8 cellular contexts compared by ENCODE assay signal in genomic region chr1:151005729-151006330, GRCh38. TPM values are rescaled to one million over a fixed set of nuclear protein-coding genes. Genes with fewer than 3 reads are reported as not detected.
A peak's percentile ranks its signal among the peaks of the same experiment; 100 is the strongest.
DNase-seq lines count a peak whose midpoint lies in the region; TF ChIP-seq lines count a peak whose summit lies in the region.

No MANE protein-coding gene starts in this region.

- DNase-seq in AG10803 (ENCODE audit: low read depth), result no peak
- no peak for DNase-seq in MM.1S
- peak in 1 of 61 donors; percentile 19 for DNase-seq in caudate nucleus (lab: John Stamatoyannopoulos, UW)
- no peak for DNase-seq in posterior vena cava (ENCODE audit: low spot score)
- DNase-seq in A172 (ENCODE audit: low spot score), result no peak
- no peak for DNase-seq in kidney tubule cell (ENCODE audit: low spot score)
- DNase-seq in cerebellum (ENCODE audit: low spot score), result no peak

- peak overlapping the region; percentile 85 for H3K4me2 ChIP-seq in MM.1S (ENCODE audit: low read depth, low read length)

- H3K27ac ChIP-seq in MM.1S (ENCODE audit: low read length) (peak overlapping the region; percentile 79), caudate nucleus (ENCODE audit: low read depth, low read length) (peak overlapping the region; percentile 98), muscle layer of colon (ENCODE audit: low read depth, low read length) (peak overlapping the region; percentile 78)

- peaks cover 23% of the 10 kb centered on the region for H3K4me1 ChIP-seq in MM.1S (ENCODE audit: low read length)
- H3K4me1 ChIP-seq in muscle layer of colon (ENCODE audit: insufficient read depth, low read length), result peaks cover 40% of the 10 kb centered on the region

- H3F3A ChIP-seq in MM.1S (ENCODE audit: insufficient read depth, low read length), result peaks cover 21% of the 10 kb centered on the region

- H3K36me3 ChIP-seq in MM.1S (replicated peaks; ENCODE audit: insufficient read depth, low read length) (no peaks in the 10 kb centered on the region), muscle layer of colon (ENCODE audit: insufficient read depth, low read length) (peaks cover 18% of the 10 kb centered on the region)

- H3K4me3 ChIP-seq in AG10803 (ENCODE audit: low read length) (peak overlapping the region; percentile 78), MM.1S (ENCODE audit: low read length) (peak overlapping the region; percentile 69), muscle layer of colon (ENCODE audit: low read depth in 1 of 2, low read length in 2 of 2) (peak overlapping the region; percentile 49 to 93)

- H2AFZ ChIP-seq in MM.1S (ENCODE audit: low read length), result peak overlapping the region; percentile 83

- intact Hi-C loops in posterior vena cava (cut with DNase I), result no loop called here

- TF ChIP-seq CTCF in AG10803 (conservative IDR thresholded peaks at IDR 0.05; ENCODE audit: low read length), result no peak
- TF ChIP-seq CTCF in MM.1S (IDR thresholded peaks at IDR 0.05; ENCODE audit: low read length), result no peak

- H3K9me2 ChIP-seq in MM.1S (replicated peaks; ENCODE audit: insufficient read depth, low read length), result no peaks in the 10 kb centered on the region

- no peaks in the 10 kb centered on the region for H3K9me3 ChIP-seq in MM.1S (replicated peaks; ENCODE audit: insufficient read depth, low read length)
- no peaks in the 10 kb centered on the region for H3K9me3 ChIP-seq in muscle layer of colon (ENCODE audit: low read length)

- no peaks in the 10 kb centered on the region for H3K27me3 ChIP-seq in MM.1S (replicated peaks; ENCODE audit: insufficient read depth, low read length)
- H3K27me3 ChIP-seq in muscle layer of colon (ENCODE audit: control insufficient read depth in 1 of 2, insufficient read depth in 2 of 2, low read length in 2 of 2), result no peaks in the 10 kb centered on the region

- peak overlapping the region; percentile 75 for H3K9ac ChIP-seq in MM.1S (ENCODE audit: low read length)
- H3K9ac ChIP-seq in muscle layer of colon (ENCODE audit: low read length), result peak overlapping the region; percentile 81

- no peaks in the 10 kb centered on the region for H4K20me1 ChIP-seq in MM.1S (ENCODE audit: insufficient read depth, low read length)

- H3K79me2 ChIP-seq in MM.1S (ENCODE audit: low read length), result peaks cover 26% of the 10 kb centered on the region; the same call in 1 of the 2 replicates

RNA-seq across cellular contexts. Expression of gene MINDY1, which starts 0.9 kb away (rescaled TPM):
- total RNA-seq in posterior vena cava (10 to 100 TPM; 17.3 to 17.8 TPM), cerebellum (18.8 TPM)
- total RNA-seq in A172 (2014; rRNA removed; shearing (Covaris generic)), result 9.3 and 10.6 TPM in 2 replicates

RNA-seq across cellular contexts. Expression of gene PRUNE1, which starts 2.4 kb away (rescaled TPM):
- 10 to 100 TPM; 15.5 to 17.4 TPM for total RNA-seq in posterior vena cava
- 18.8 and 19.0 TPM in 2 replicates for total RNA-seq in A172 (2014; rRNA removed; shearing (Covaris generic))
- total RNA-seq in cerebellum, result 16.2 TPM

RNA-seq across cellular contexts. Expression of gene ANXA9, which starts 23.7 kb away (rescaled TPM):
- total RNA-seq in posterior vena cava, result under 1 TPM in 1 of 2 donors, not detected in 1; 0.19 TPM
- 18.2 and 20.6 TPM in 2 replicates for total RNA-seq in A172 (2014; rRNA removed; shearing (Covaris generic))
- total RNA-seq in cerebellum, result 0.18 TPM

RNA-seq across cellular contexts. Expression of gene BNIPL, which starts 30.6 kb away (rescaled TPM):
- total RNA-seq in posterior vena cava (under 1 TPM; 0.33 to 0.93 TPM), cerebellum (0.54 TPM)
- total RNA-seq in A172 (2014; rRNA removed; shearing (Covaris generic)), result 0.38 and 0.86 TPM in 2 replicates

RNA-seq across cellular contexts. Expression of gene CERS2, which starts 31.2 kb away (rescaled TPM):
- total RNA-seq in posterior vena cava (100 to 1,000 TPM; 112 to 133 TPM), cerebellum (38.6 TPM)
- 376 and 393 TPM in 2 replicates for total RNA-seq in A172 (2014; rRNA removed; shearing (Covaris generic))

Comparison
In these comparisons a context has a peak if more than half of its experiments do, and no peak if none do; other contexts are left out.
1. RNA of gene ANXA9, which starts 23.7 kb away (total RNA-seq): 18.2 to 20.6 TPM in A172; 0.19 TPM in posterior vena cava and 0.18 TPM in cerebellum (single experiment); every median in the first group is over 10 times any median in the second.
2. Peak in every context shown above with its lines, with median percentiles within 50 percentile points of each other: H3K4me3 ChIP-seq and H3K27ac ChIP-seq.